ENCODE assay signal across 13 cellular contexts in genomic region chr5:68240771-68241170, GRCh38. TPM values are rescaled to one million over a fixed set of nuclear protein-coding genes. Genes with fewer than 3 reads are reported as not detected.
DNase-seq lines count a peak whose midpoint lies in the region; ATAC-seq and TF ChIP-seq lines count a peak whose summit lies in the region.
"Had no signal": no experiment of that assay in that cellular context is flagged by ENCODE, and none has a peak within 500 bp of the region (broad histone marks: within the 10 kb centered on the region; RNA-seq: fewer than 3 reads in every experiment).

No MANE protein-coding gene starts in this region.

- no peak for TF ChIP-seq CTCF in heart left ventricle (IDR thresholded peaks at IDR 0.05)
- no peak for TF ChIP-seq CTCF in uterus (IDR thresholded peaks at IDR 0.05)

- H3K4me1 ChIP-seq in heart left ventricle, result peaks cover 14 to 97% (median 83%) of the 10 kb centered on the region in 12 donors
- H3K4me1 ChIP-seq in adipocyte (ENCODE audit: control insufficient read depth, insufficient read depth, low read length), result peaks cover 84% of the 10 kb centered on the region
- H3K4me1 ChIP-seq in muscle layer of duodenum (ENCODE audit: control insufficient read depth in 1 of 2, insufficient read depth in 2 of 2, low read length in 2 of 2), result peaks cover 26 to 54% of the 10 kb centered on the region in 2 donors
- peaks cover 6 to 18% of the 10 kb centered on the region in 2 donors for H3K4me1 ChIP-seq in uterus

- ATAC-seq in heart left ventricle (no peak), left cardiac atrium (no peak)
- ATAC-seq: WTC11 had no signal

- WGBS in heart left ventricle, 4 donors, result 13 to 31% (median 24%) methylated on average over 1 of the region's 1 CpG

- H3K27ac ChIP-seq in heart left ventricle (peak overlapping the region in 9 of 12 donors; percentile 41 to 82 (median 50)), muscle layer of duodenum (ENCODE audit: low read length) (peak overlapping the region; percentile 53), uterus (peak overlapping the region; percentile 68 to 72)

- H3K4me3 ChIP-seq in heart left ventricle (peak overlapping the region in 7 of 12 donors; percentile 4 to 38 (median 26)), adipocyte (ENCODE audit: low read length) (no peak overlapping the region), muscle layer of duodenum (ENCODE audit: low read depth in 1 of 2, low read length in 2 of 2) (no peak overlapping the region), uterus (no peak overlapping the region)

- TF ChIP-seq POLR2A in heart left ventricle (IDR thresholded peaks at IDR 0.05) (no peak), uterus (IDR thresholded peaks at IDR 0.05) (no peak)

- intact Hi-C loops in heart left ventricle (cut with DNase I), result no loop called here
- intact Hi-C loops in left cardiac atrium (cut with DNase I), result no loop called here
- intact Hi-C loops in uterus (cut with DNase I; ENCODE audit: low total_unique reads), result no loop called here

- no peaks in the 10 kb centered on the region for H3K27me3 ChIP-seq in heart left ventricle
- H3K27me3 ChIP-seq in adipocyte (replicated peaks; ENCODE audit: control insufficient read depth, insufficient read depth, low read length), result no peaks in the 10 kb centered on the region
- no peaks in the 10 kb centered on the region for H3K27me3 ChIP-seq in muscle layer of duodenum (ENCODE audit: low read depth, low read length)
- no peaks in the 10 kb centered on the region for H3K27me3 ChIP-seq in uterus

- peak overlapping the region; percentile 50 for H3K9ac ChIP-seq in adipocyte (ENCODE audit: low read length)

- no peaks in the 10 kb centered on the region for H3K9me3 ChIP-seq in heart left ventricle
- no peaks in the 10 kb centered on the region for H3K9me3 ChIP-seq in adipocyte (ENCODE audit: control insufficient read depth, low read length)
- no peaks in the 10 kb centered on the region for H3K9me3 ChIP-seq in muscle layer of duodenum (ENCODE audit: control insufficient read depth in 1 of 2, low read length in 2 of 2)
- no peaks in the 10 kb centered on the region for H3K9me3 ChIP-seq in uterus

- peaks cover 0 to 6% (median 0%) of the 10 kb centered on the region in 9 donors for H3K36me3 ChIP-seq in heart left ventricle
- H3K36me3 ChIP-seq in adipocyte (ENCODE audit: control insufficient read depth, insufficient read depth, low read length, severe bottlenecking), result peaks cover 17% of the 10 kb centered on the region
- no peaks in the 10 kb centered on the region for H3K36me3 ChIP-seq in muscle layer of duodenum (ENCODE audit: control insufficient read depth in 1 of 2, insufficient read depth in 2 of 2, low read length in 2 of 2)
- H3K36me3 ChIP-seq in uterus, result no peaks in the 10 kb centered on the region

- DNase-seq in heart left ventricle (no peak), left cardiac atrium (no peak), adipocyte (ENCODE audit: low read depth) (no peak), uterus (no peak), NCI-H748 treated with DMSO at 0.1 percent for 48 hours (lab: John Stamatoyannopoulos, UW) (no peak), NK-92 (lab: John Stamatoyannopoulos, UW; ENCODE audit: unreplicated experiment) (no peak), MV-4-11 (lab: John Stamatoyannopoulos, UW) (no peak)
- DNase-seq: GOT3; hippocampal formation; RPMI8226; stimulated activated CD4-positive, alpha-beta T cell treated with anti-CD3 and anti-CD28 coated beads, Interleukin-12 subunit alpha, Interleukin-12 subunit beta, amount 100 ng/mL, for 4 hours had no signal

RNA-seq across cellular contexts. Expression of gene PIK3R1, which starts 25.2 kb away (rescaled TPM):
- 100 to 1,000 TPM in 6 of 9 donors, 10 to 100 TPM in 3; 80.3 to 221 (median 147) TPM for total RNA-seq in heart left ventricle
- 10 to 100 TPM; 16.3 to 65.2 TPM for polyA plus RNA-seq in heart left ventricle
- 100 to 1,000 TPM in 1 of 2 donors, 10 to 100 TPM in 1; 61.8 to 127 TPM for total RNA-seq in left cardiac atrium
- 100 to 1,000 TPM; 101 to 358 (median 190) TPM for total RNA-seq in uterus

Comparison
In these comparisons a context has a peak if more than half of its experiments do, and no peak if none do; other contexts are left out.
1. H3K4me3 ChIP-seq: peak in heart left ventricle (7 of 12); none in adipocyte (single experiment), muscle layer of duodenum (0 of 2) and uterus (0 of 2).
2. Peak in every context shown above with its lines, with median percentiles within 50 percentile points of each other: H3K27ac ChIP-seq.